9 cellular contexts compared by ENCODE assay signal in the genomic region with DNA sequence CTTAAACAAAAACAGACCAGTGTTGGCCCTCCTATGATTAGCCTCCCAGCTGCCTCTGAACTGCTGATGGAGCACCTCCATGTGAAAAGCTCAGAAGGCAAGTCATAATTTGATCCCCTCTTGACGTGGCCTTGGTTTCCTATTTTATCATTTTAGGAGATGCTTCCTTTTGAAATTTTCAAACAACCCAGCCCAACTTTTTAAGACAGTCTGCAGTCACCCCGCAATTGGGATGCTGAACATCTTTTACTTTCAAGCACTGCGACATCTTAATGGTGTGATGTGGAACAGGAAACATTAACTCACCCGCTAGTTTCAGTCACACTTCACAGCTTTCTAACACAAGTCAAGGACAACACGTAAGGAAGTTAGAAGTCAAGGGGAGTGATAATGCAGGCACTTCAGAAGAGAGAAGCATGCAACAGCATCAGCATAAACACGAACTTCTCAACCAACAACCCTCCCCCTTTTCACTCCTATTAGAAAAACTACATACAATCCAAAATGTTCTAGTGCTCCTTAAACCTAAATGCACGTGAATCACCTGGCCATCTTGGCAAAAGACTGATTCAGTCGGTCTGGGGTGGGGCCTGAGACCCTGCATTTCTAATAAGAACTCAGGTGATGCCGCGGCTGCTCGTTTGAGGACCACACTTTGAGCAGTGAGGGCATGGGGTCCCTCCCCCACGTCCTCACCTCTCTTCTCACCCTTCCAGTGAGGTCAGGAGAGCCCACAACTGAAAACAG.
DNase-seq lines count a peak whose midpoint lies in the region; ATAC-seq and TF ChIP-seq lines count a peak whose summit lies in the region.
"Had no signal": no experiment of that assay in that cellular context is flagged by ENCODE, and none has a peak within 500 bp of the region (broad histone marks: within the 10 kb centered on the region; RNA-seq: fewer than 3 reads in every experiment).

No MANE protein-coding gene starts in this region.

- H3F3A ChIP-seq in MM.1S (ENCODE audit: insufficient read depth, low read length) = peaks cover 30% of the 10 kb centered on the region

- H4K8ac ChIP-seq in mesenchymal stem cell (ENCODE audit: low read length) = no peak overlapping the region

- H3K9ac ChIP-seq in MM.1S (ENCODE audit: low read length) = peak overlapping the region; percentile 64
- no peak overlapping the region for H3K9ac ChIP-seq in mesenchymal stem cell (ENCODE audit: low read length)

- no peak overlapping the region for H2BK5ac ChIP-seq in mesenchymal stem cell (ENCODE audit: low read depth, low read length, poor library complexity, severe bottlenecking)

- H3K4ac ChIP-seq in mesenchymal stem cell (ENCODE audit: low read depth in 1 of 2, low read length in 2 of 2) = no peak overlapping the region

- intact Hi-C loops in adrenal gland (cut with DNase I) = no loop called here

- in situ Hi-C loops in GM13977 (cut with MboI; ENCODE audit: low pct_unique_long_range_greater_than_20kb, low sequenced_read_pairs, unreplicated experiment) (no loop called here), G401 (cut with HindIII; ENCODE audit: low sequenced_read_pairs) (no loop called here)

- peak; percentile 38 for DNase-seq in GM13977 (ENCODE audit: low spot score)
- DNase-seq in MM.1S = peak; percentile 90
- DNase-seq in glomerular visceral epithelial cell (ENCODE audit: extremely low spot score) = peak; percentile 39
- no peak for DNase-seq in mesenchymal stem cell
- DNase-seq in adrenal gland = no peak
- DNase-seq in T-helper 9 cell = no peak
- DNase-seq in G401 (ENCODE audit: low spot score) = no peak

- no peak for TF ChIP-seq CTCF in GM13977 (IDR thresholded peaks at IDR 0.05; ENCODE audit: extremely low read depth, insufficient read depth, missing control alignments)
- no peak for TF ChIP-seq CTCF in MM.1S (IDR thresholded peaks at IDR 0.05; ENCODE audit: low read length)
- TF ChIP-seq CTCF in adrenal gland (IDR thresholded peaks at IDR 0.05) = no peak

- H3K27ac ChIP-seq in MM.1S (ENCODE audit: low read length) = peak overlapping the region; percentile 94
- H3K27ac ChIP-seq in mesenchymal stem cell (ENCODE audit: low read length, poor library complexity, severe bottlenecking) = no peak overlapping the region
- H3K27ac ChIP-seq in adrenal gland = no peak overlapping the region
- H3K27ac ChIP-seq: HL-60 had no signal

- H3K36me3 ChIP-seq in MM.1S (replicated peaks; ENCODE audit: insufficient read depth, low read length) (no peaks in the 10 kb centered on the region), mesenchymal stem cell (ENCODE audit: control insufficient read depth in 1 of 2, insufficient read depth in 2 of 2, low read depth in 1 of 2, low read length in 2 of 2) (peaks cover 0 to 5% of the 10 kb centered on the region in 2 experiments), adrenal gland (replicated peaks in 1 of 2) (no peaks in the 10 kb centered on the region)

- no peaks in the 10 kb centered on the region for H3K79me2 ChIP-seq in MM.1S (ENCODE audit: low read length)

- no peak overlapping the region for H4K91ac ChIP-seq in mesenchymal stem cell (ENCODE audit: low read length)

- H2BK12ac ChIP-seq in mesenchymal stem cell (ENCODE audit: low read length in 2 of 2) = no peak overlapping the region

- H3K9me2 ChIP-seq in MM.1S (replicated peaks; ENCODE audit: insufficient read depth, low read length) = no peaks in the 10 kb centered on the region

- no peak overlapping the region for H3K23ac ChIP-seq in mesenchymal stem cell (ENCODE audit: low read length in 2 of 2)

- ATAC-seq in GM21529 (IDR thresholded peaks at IDR 0.05; ENCODE audit: unreplicated experiment) = peak; percentile 86

- no peak overlapping the region for H2AFZ ChIP-seq in MM.1S (ENCODE audit: low read length)
- H2AFZ ChIP-seq in mesenchymal stem cell (ENCODE audit: low read depth, low read length) = no peak overlapping the region

- peak overlapping the region; percentile 72 for H3K4me2 ChIP-seq in MM.1S (ENCODE audit: low read depth, low read length)
- H3K4me2 ChIP-seq in mesenchymal stem cell (ENCODE audit: low read length, poor library complexity, severe bottlenecking) = no peak overlapping the region

- H3K4me1 ChIP-seq in MM.1S (ENCODE audit: low read length) (peaks cover 50% of the 10 kb centered on the region), mesenchymal stem cell (ENCODE audit: control insufficient read depth, insufficient read depth, low read depth, low read length) (peaks cover 10% of the 10 kb centered on the region), adrenal gland (replicated peaks in 1 of 2) (no peaks in the 10 kb centered on the region)

- no peak overlapping the region for H3K14ac ChIP-seq in mesenchymal stem cell (ENCODE audit: low read length in 2 of 2)

- peaks cover 22% of the 10 kb centered on the region for H3K79me1 ChIP-seq in mesenchymal stem cell (replicated peaks; ENCODE audit: low read length, poor library complexity, severe bottlenecking)

- WGBS in mesenchymal stem cell = 71% methylated on average over 8 of the region's 12 CpGs
- WGBS in adrenal gland, 4 donors = 83 to 89% (median 86%) methylated on average over 12 of the region's 12 CpGs

- no peak overlapping the region for H3K18ac ChIP-seq in mesenchymal stem cell (ENCODE audit: low read depth in 1 of 2, low read length in 2 of 2)

- H3K9me3 ChIP-seq in MM.1S (replicated peaks; ENCODE audit: insufficient read depth, low read length) (no peaks in the 10 kb centered on the region), mesenchymal stem cell (ENCODE audit: control insufficient read depth, low read length) (no peaks in the 10 kb centered on the region), adrenal gland (replicated peaks in 1 of 3) (no peaks in the 10 kb centered on the region)

- H3K4me3 ChIP-seq in MM.1S (ENCODE audit: low read length) (peak overlapping the region; percentile 13; the same call in 1 of the 2 replicates), mesenchymal stem cell (ENCODE audit: insufficient read depth in 1 of 2, low read depth in 1 of 2, low read length in 2 of 2) (no peak overlapping the region), adrenal gland (no peak overlapping the region)

- H4K20me1 ChIP-seq in MM.1S (ENCODE audit: insufficient read depth, low read length) = no peaks in the 10 kb centered on the region

- TF ChIP-seq POLR2A in adrenal gland (IDR thresholded peaks at IDR 0.05) = no peak

- H2AK5ac ChIP-seq in mesenchymal stem cell (ENCODE audit: low read length, severe bottlenecking) = no peak overlapping the region

- H2BK15ac ChIP-seq in mesenchymal stem cell (ENCODE audit: low read depth, poor library complexity, severe bottlenecking) = no peak overlapping the region

- no peak overlapping the region for H2BK120ac ChIP-seq in mesenchymal stem cell (ENCODE audit: low read depth, low read length)

- H3K27me3 ChIP-seq in MM.1S (replicated peaks; ENCODE audit: insufficient read depth, low read length) = no peaks in the 10 kb centered on the region
- no peaks in the 10 kb centered on the region for H3K27me3 ChIP-seq in mesenchymal stem cell (ENCODE audit: control insufficient read depth in 1 of 2, insufficient read depth in 1 of 2, low read length in 2 of 2)
- H3K27me3 ChIP-seq in adrenal gland = no peaks in the 10 kb centered on the region

Comparison
In these comparisons a context has a peak if more than half of its experiments do, and no peak if none do; other contexts are left out.
1. DNase-seq: peak in GM13977 (single experiment), MM.1S (single experiment) and glomerular visceral epithelial cell (single experiment); none in mesenchymal stem cell (single experiment), adrenal gland (0 of 7), T-helper 9 cell (single experiment) and G401 (single experiment).